ENCODE assay signal across 14 cellular contexts in genomic region chr14:74981833-74982232, GRCh38.
"Had no signal": no experiment of that assay in that cellular context is flagged by ENCODE, and none has a peak within 500 bp of the region (broad histone marks: within the 10 kb centered on the region; RNA-seq: fewer than 3 reads in every experiment).

No MANE protein-coding gene starts in this region.

- H3K27ac Mint-ChIP-seq: activated CD4-positive, alpha-beta memory T cell treated with anti-CD3 and anti-CD28 coated beads for 36 hours; activated naive CD4-positive, alpha-beta T cell treated with anti-CD3 and anti-CD28 coated beads for 36 hours; natural killer cell had no signal

- H3K9me3 Mint-ChIP-seq: activated CD4-positive, alpha-beta memory T cell treated with anti-CD3 and anti-CD28 coated beads for 36 hours; activated naive CD4-positive, alpha-beta T cell treated with anti-CD3 and anti-CD28 coated beads for 36 hours; natural killer cell; type B pancreatic cell had no signal

- H3K4me3 Mint-ChIP-seq: activated CD4-positive, alpha-beta memory T cell treated with anti-CD3 and anti-CD28 coated beads for 36 hours; activated naive CD4-positive, alpha-beta T cell treated with anti-CD3 and anti-CD28 coated beads for 36 hours; natural killer cell; type B pancreatic cell had no signal

- H3K9me3 ChIP-seq: mucosa of descending colon had no signal

- H3K4me3 ChIP-seq: lung, mucosa of descending colon, skin epidermis had no signal

- DNase-seq: activated CD4-positive, alpha-beta memory T cell treated with anti-CD3 and anti-CD28 coated beads for 36 hours; activated naive CD4-positive, alpha-beta T cell treated with anti-CD3 and anti-CD28 coated beads for 36 hours; caudate nucleus; cortex of kidney; effector CD8-positive, alpha-beta T cell; hippocampal formation; left cardiac atrium; mucosa of descending colon; natural killer cell; T-helper 1 cell had no signal

- H3K36me3 Mint-ChIP-seq: activated CD4-positive, alpha-beta memory T cell treated with anti-CD3 and anti-CD28 coated beads for 36 hours; natural killer cell; type B pancreatic cell had no signal

- H3K27ac ChIP-seq: VCaP had no signal

- H3K4me1 Mint-ChIP-seq: natural killer cell had no signal

- H3K27me3 Mint-ChIP-seq: activated CD4-positive, alpha-beta memory T cell treated with anti-CD3 and anti-CD28 coated beads for 36 hours had no signal

- ATAC-seq: mucosa of descending colon, natural killer cell had no signal
